11 cellular contexts compared by ENCODE assay signal in the genomic region with DNA sequence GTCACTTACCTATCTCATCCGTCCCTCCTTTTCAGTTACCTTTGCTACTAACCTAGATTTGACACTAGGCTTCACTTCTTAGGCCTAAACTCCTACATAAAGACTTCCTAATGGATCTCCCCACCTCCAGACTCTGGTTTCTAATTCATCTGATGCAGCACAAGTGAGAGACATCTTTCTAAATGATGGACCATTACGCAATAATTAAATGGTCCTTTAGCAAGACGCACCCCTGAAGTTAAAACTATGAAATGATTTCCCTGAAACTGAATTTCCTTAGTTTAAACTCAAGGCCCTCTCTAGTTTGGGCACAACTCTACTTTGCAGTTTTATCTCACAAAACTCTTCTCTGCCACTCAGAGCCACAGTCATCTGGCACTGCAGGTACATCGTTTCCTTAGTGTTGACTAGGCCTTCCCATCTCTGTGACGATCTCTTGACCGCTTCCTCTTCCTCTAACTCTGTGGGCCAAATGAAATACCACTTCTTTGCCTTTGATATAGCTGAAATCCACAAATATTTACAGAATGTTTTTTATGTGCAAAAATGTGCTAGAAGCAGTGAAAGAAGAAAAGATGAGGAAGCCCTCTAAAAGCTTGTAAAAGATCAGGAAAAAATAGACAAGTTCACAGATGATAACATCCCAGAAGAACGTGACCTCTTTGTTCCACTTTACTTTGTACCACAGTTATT. TPM values are rescaled to one million over a fixed set of nuclear protein-coding genes. Genes with fewer than 3 reads are reported as not detected.
DNase-seq lines count a peak whose midpoint lies in the region; ATAC-seq and TF ChIP-seq lines count a peak whose summit lies in the region.
"Had no signal": no experiment of that assay in that cellular context is flagged by ENCODE, and none has a peak within 500 bp of the region (broad histone marks: within the 10 kb centered on the region; RNA-seq: fewer than 3 reads in every experiment).

No MANE protein-coding gene starts in this region.

- 78 to 88% methylated on average over 7 of the region's 7 CpGs for WGBS in thyroid gland, 2 donors
- WGBS in H9 (ENCODE audit: extremely low coverage, insufficient read length, low lambda C conversion rate) = no CpG with 5 or more reads among the region's 7 CpGs

- POLR2A ChIA-PET in CD4-positive, alpha-beta T cell (lab: Charles Lee) = interaction anchor here (1.3 to 2.0 kb wide), 4 partner anchors 11 to 1060 kb away, joined by 4 to 7 read pairs (median 4); no protein-coding TSS in a partner anchor
- POLR2A ChIA-PET in activated CD8-positive, alpha-beta T cell treated with anti-CD3 and anti-CD28 coated beads, Interleukin-2, amount 10 ng/mL, durations not matched to agents 7 days and 5 days (lab: Charles Lee) = interaction anchor here (0.6 to 1.8 kb wide), 6 partner anchors 10 to 1061 kb away, joined by 3 to 4 read pairs (median 3); a partner anchor contains a TSS

- no peaks in the 10 kb centered on the region for H3K36me3 ChIP-seq in thyroid gland
- H3K36me3 ChIP-seq: suprapubic skin had no signal

- no peak overlapping the region for H3K4me2 ChIP-seq in H9 (ENCODE audit: insufficient read depth, insufficient read length, low read length)

- no peaks in the 10 kb centered on the region for H3K27me3 Mint-ChIP-seq in CD4-positive, alpha-beta T cell
- no peaks in the 10 kb centered on the region for H3K27me3 Mint-ChIP-seq in activated CD8-positive, alpha-beta T cell treated with anti-CD3 and anti-CD28 coated beads, Interleukin-2, amount 10 ng/mL, durations not matched to agents 7 days and 5 days (ENCODE audit: low read depth)
- H3K27me3 Mint-ChIP-seq in naive B cell = no peaks in the 10 kb centered on the region
- H3K27me3 Mint-ChIP-seq in H9 (ENCODE audit: low read depth) = no peaks in the 10 kb centered on the region

- H3K27ac ChIP-seq in CD4-positive, alpha-beta T cell (ENCODE audit: low read depth, low read length) = peak overlapping the region; percentile 46
- H3K27ac ChIP-seq in thyroid gland (no peak overlapping the region), H9 (ENCODE audit: insufficient read length, low read depth, low read length) (no peak overlapping the region)
- H3K27ac ChIP-seq: RWPE1, suprapubic skin had no signal

- no peak overlapping the region for H3K18ac ChIP-seq in H9 (ENCODE audit: insufficient read length, low read depth, low read length)

- H3K14ac ChIP-seq in H9 (ENCODE audit: insufficient read depth, low read length) = no peak overlapping the region

- H2BK15ac ChIP-seq in H9 (ENCODE audit: low read depth, low read length) = no peak overlapping the region

- H2AK5ac ChIP-seq in H9 (ENCODE audit: insufficient read length, low read length) = no peak overlapping the region

- intact Hi-C loops in CD4-positive, alpha-beta T cell (cut with DNase I, micrococcal nuclease) = loop anchor here in 1 of 2 experiments (5.0 to 10.0 kb wide), 2 partner anchors 79 to 191 kb away; no protein-coding TSS in a partner anchor
- intact Hi-C loops in thyroid gland (cut with DNase I) = no loop called here

- H2BK20ac ChIP-seq in H9 (ENCODE audit: low read depth, low read length, poor library complexity, severe bottlenecking) = no peak overlapping the region

- H3K23ac ChIP-seq in H9 (ENCODE audit: insufficient read length, low read depth, low read length) = no peak overlapping the region

- peaks cover 5 to 7% of the 10 kb centered on the region in 2 donors for H3K4me1 ChIP-seq in thyroid gland
- H3K4me1 ChIP-seq in H9 (ENCODE audit: insufficient read depth, low read length) = no peaks in the 10 kb centered on the region

- no peak overlapping the region for H2BK120ac ChIP-seq in H9 (ENCODE audit: low read depth, low read length, poor library complexity, severe bottlenecking)

- H3K79me1 ChIP-seq in H9 (ENCODE audit: insufficient read depth, low read depth, low read length, poor library complexity, severe bottlenecking) = peaks cover 12% of the 10 kb centered on the region

- H3K4me3 Mint-ChIP-seq in CD4-positive, alpha-beta T cell = peak overlapping the region; percentile 99
- H3K4me3 Mint-ChIP-seq in activated CD8-positive, alpha-beta T cell treated with anti-CD3 and anti-CD28 coated beads, Interleukin-2, amount 10 ng/mL, durations not matched to agents 7 days and 5 days = peak overlapping the region; percentile 81
- H3K4me3 Mint-ChIP-seq in naive B cell = peak overlapping the region; percentile 65 to 99 (median 72)
- H3K4me3 Mint-ChIP-seq in H9 = no peak overlapping the region

- H3K56ac ChIP-seq in H9 (ENCODE audit: insufficient read length, low read depth, low read length) = no peak overlapping the region

- H4K91ac ChIP-seq in H9 (ENCODE audit: insufficient read length, low read depth, low read length) = no peak overlapping the region

- no peak overlapping the region for H3K9ac ChIP-seq in H9 (ENCODE audit: extremely low read depth, insufficient read length, low read length)

- peak in 8 of 10 experiments; percentile 6 to 35 (median 12) for DNase-seq in CD4-positive, alpha-beta T cell
- DNase-seq in Kasumi-1 (lab: John Stamatoyannopoulos, UW) (peak; percentile 13 to 24), naive B cell (peak; percentile 15), epidermal melanocyte (ENCODE audit: insufficient read length, low spot score) (no peak), thyroid gland (no peak), H9 (no peak)
- DNase-seq in activated CD8-positive, alpha-beta T cell treated with anti-CD3 and anti-CD28 coated beads, Interleukin-2, amount 10 ng/mL, durations not matched to agents 7 days and 5 days = peak; percentile 79
- DNase-seq: heart right ventricle had no signal

- no peaks in the 10 kb centered on the region for H3K79me2 ChIP-seq in H9 (ENCODE audit: insufficient read depth, low read length)

- H3K27me3 ChIP-seq in CD4-positive, alpha-beta T cell (ENCODE audit: control insufficient read depth, insufficient read depth, low read length) = no peaks in the 10 kb centered on the region
- H3K27me3 ChIP-seq in thyroid gland = no peaks in the 10 kb centered on the region
- no peaks in the 10 kb centered on the region for H3K27me3 ChIP-seq in H9 (ENCODE audit: insufficient read depth, low read length)
- H3K27me3 ChIP-seq: heart right ventricle, suprapubic skin had no signal

- H4K5ac ChIP-seq in H9 (ENCODE audit: insufficient read length, low read depth, low read length) = no peak overlapping the region

- TF ChIP-seq CTCF in CD4-positive, alpha-beta T cell (IDR thresholded peaks at IDR 0.05) = no peak
- TF ChIP-seq CTCF in thyroid gland (IDR thresholded peaks at IDR 0.05) (no peak), H9 (conservative IDR thresholded peaks at IDR 0.05) (no peak)

- no peaks in the 10 kb centered on the region for H3K9me3 Mint-ChIP-seq in CD4-positive, alpha-beta T cell
- no peaks in the 10 kb centered on the region for H3K9me3 Mint-ChIP-seq in activated CD8-positive, alpha-beta T cell treated with anti-CD3 and anti-CD28 coated beads, Interleukin-2, amount 10 ng/mL, durations not matched to agents 7 days and 5 days (ENCODE audit: insufficient read depth)
- H3K9me3 Mint-ChIP-seq in naive B cell = no peaks in the 10 kb centered on the region
- H3K9me3 Mint-ChIP-seq in H9 = peaks cover 0 to 2% of the 10 kb centered on the region in 2 experiments; a peak in 2 of 5 replicates

- no peak overlapping the region for H3K4me3 ChIP-seq in thyroid gland (replicated peaks in 1 of 3)
- H3K4me3 ChIP-seq: suprapubic skin had no signal

- H3K27ac Mint-ChIP-seq in CD4-positive, alpha-beta T cell = peak overlapping the region; percentile 93
- H3K27ac Mint-ChIP-seq in activated CD8-positive, alpha-beta T cell treated with anti-CD3 and anti-CD28 coated beads, Interleukin-2, amount 10 ng/mL, durations not matched to agents 7 days and 5 days = peak overlapping the region; percentile 94
- H3K27ac Mint-ChIP-seq in naive B cell (peak overlapping the region; percentile 80 to 96 (median 92)), H9 (peak overlapping the region in 1 of 3 experiments; percentile 56; a peak in 2 of 7 replicates)

- H4K20me1 ChIP-seq in H9 (ENCODE audit: control insufficient read depth, insufficient read depth, insufficient read length) = no peaks in the 10 kb centered on the region

- CTCF ChIA-PET in CD4-positive, alpha-beta T cell (lab: Charles Lee) = interaction anchor here (0.6 to 1.5 kb wide), 5 partner anchors 12 to 1118 kb away, joined by 3 to 4 read pairs (median 3); no protein-coding TSS in a partner anchor
- CTCF ChIA-PET in activated CD8-positive, alpha-beta T cell treated with anti-CD3 and anti-CD28 coated beads, Interleukin-2, amount 10 ng/mL, durations not matched to agents 7 days and 5 days (lab: Charles Lee) = interaction anchor here (0.6 to 1.6 kb wide), 5 partner anchors 10 to 233 kb away, joined by 3 to 4 read pairs (median 3); no protein-coding TSS in a partner anchor

- no peak overlapping the region for H2AFZ ChIP-seq in H9 (ENCODE audit: low read length)

- H3K9me3 ChIP-seq in CD4-positive, alpha-beta T cell (ENCODE audit: control insufficient read depth, low read length) = no peaks in the 10 kb centered on the region
- H3K9me3 ChIP-seq in thyroid gland (no peaks in the 10 kb centered on the region), H9 (ENCODE audit: control insufficient read depth, low read depth, low read length) (no peaks in the 10 kb centered on the region)
- H3K9me3 ChIP-seq: suprapubic skin had no signal

- H3K4me1 Mint-ChIP-seq in CD4-positive, alpha-beta T cell (ENCODE audit: low read depth) = peaks cover 73% of the 10 kb centered on the region
- peaks cover 58% of the 10 kb centered on the region for H3K4me1 Mint-ChIP-seq in activated CD8-positive, alpha-beta T cell treated with anti-CD3 and anti-CD28 coated beads, Interleukin-2, amount 10 ng/mL, durations not matched to agents 7 days and 5 days (ENCODE audit: low read depth)
- H3K4me1 Mint-ChIP-seq in naive B cell = peaks cover 38 to 56% (median 47%) of the 10 kb centered on the region in 3 donors
- H3K4me1 Mint-ChIP-seq in H9 = peaks cover 13 to 23% of the 10 kb centered on the region in 2 experiments

- no peak overlapping the region for H3T11ph ChIP-seq in H9 (ENCODE audit: low read length)

- no peak overlapping the region for H2BK5ac ChIP-seq in H9 (ENCODE audit: insufficient read length, low read length)

- no peak overlapping the region for H3K4ac ChIP-seq in H9 (ENCODE audit: low read depth, low read length)

- no peak overlapping the region for H4K8ac ChIP-seq in H9 (replicated peaks; ENCODE audit: insufficient read length, low read depth, low read length)

- no peak for TF ChIP-seq POLR2A in thyroid gland (IDR thresholded peaks at IDR 0.05)

- peaks cover 57% of the 10 kb centered on the region for H3K36me3 Mint-ChIP-seq in CD4-positive, alpha-beta T cell (ENCODE audit: low read depth)
- peaks cover 48% of the 10 kb centered on the region for H3K36me3 Mint-ChIP-seq in activated CD8-positive, alpha-beta T cell treated with anti-CD3 and anti-CD28 coated beads, Interleukin-2, amount 10 ng/mL, durations not matched to agents 7 days and 5 days (ENCODE audit: low read depth)
- H3K36me3 Mint-ChIP-seq in naive B cell (no peaks in the 10 kb centered on the region), H9 (ENCODE audit: insufficient read depth in 1 of 3, low read depth in 3 of 3) (peaks cover 0 to 12% (median 5%) of the 10 kb centered on the region in 3 experiments; a peak in 6 of 7 replicates)

- peaks cover 4% of the 10 kb centered on the region for H3K23me2 ChIP-seq in H9 (ENCODE audit: insufficient read length, low read depth, low read length, poor library complexity, severe bottlenecking)

- ATAC-seq in CD4-positive, alpha-beta T cell (ENCODE audit: poor library complexity) = peak; percentile 28
- peak; percentile 45 for ATAC-seq in activated CD8-positive, alpha-beta T cell treated with anti-CD3 and anti-CD28 coated beads, Interleukin-2, amount 10 ng/mL, durations not matched to agents 7 days and 5 days
- ATAC-seq in naive B cell (ENCODE audit: low read depth in 2 of 2) (no peak), GM19395 (IDR thresholded peaks at IDR 0.05; ENCODE audit: unreplicated experiment) (no peak)
- ATAC-seq: heart right ventricle had no signal

- no peak overlapping the region for H2BK12ac ChIP-seq in H9 (ENCODE audit: insufficient read length, low read depth, low read length)

RNA-seq across cellular contexts. Expression of a gene that starts 3.3 kb away (rescaled TPM):
- 10 to 100 TPM; 40.0 to 45.8 TPM for total RNA-seq in CD4-positive, alpha-beta T cell
- 100 to 1,000 TPM in 1 of 2 experiments, 10 to 100 TPM in 1; 97.4 to 105 TPM for total RNA-seq in activated CD8-positive, alpha-beta T cell treated with anti-CD3 and anti-CD28 coated beads, Interleukin-2, amount 10 ng/mL, durations not matched to agents 7 days and 5 days
- 10 to 100 TPM; 16.0 to 82.3 (median 58.0) TPM for polyA plus RNA-seq in naive B cell (ENCODE audit: low read depth in 6 of 6)
- 10 to 100 TPM; 33.4 to 54.1 (median 41.6) TPM for total RNA-seq in thyroid gland
- total RNA-seq in H9 (2021) = 27.5 and 30.5 TPM in 2 replicates

RNA-seq across cellular contexts. Expression of a gene that starts 37.3 kb away (rescaled TPM):
- 10 to 100 TPM; 27.4 to 30.1 TPM for total RNA-seq in CD4-positive, alpha-beta T cell
- 10 to 100 TPM; 28.2 to 28.6 TPM for total RNA-seq in activated CD8-positive, alpha-beta T cell treated with anti-CD3 and anti-CD28 coated beads, Interleukin-2, amount 10 ng/mL, durations not matched to agents 7 days and 5 days
- 10 to 100 TPM in 4 of 6 donors, 1 to 10 TPM in 2; 5.5 to 16.9 (median 12.3) TPM for polyA plus RNA-seq in naive B cell (ENCODE audit: low read depth in 6 of 6)
- 10 to 100 TPM; 17.2 to 27.9 (median 20.3) TPM for total RNA-seq in thyroid gland
- 58.9 and 65.4 TPM in 2 replicates for total RNA-seq in H9 (2021)

Comparison
In these comparisons a context has a peak if more than half of its experiments do, and no peak if none do; other contexts are left out.
1. ATAC-seq: peak in CD4-positive, alpha-beta T cell (single experiment) and activated CD8-positive, alpha-beta T cell treated with anti-CD3 and anti-CD28 coated beads, Interleukin-2, amount 10 ng/mL, durations not matched to agents 7 days and 5 days (single experiment); none in naive B cell (0 of 2) and GM19395 (single experiment).
2. DNase-seq: peak in CD4-positive, alpha-beta T cell (8 of 10), Kasumi-1 (2 of 2), activated CD8-positive, alpha-beta T cell treated with anti-CD3 and anti-CD28 coated beads, Interleukin-2, amount 10 ng/mL, durations not matched to agents 7 days and 5 days (single experiment) and naive B cell (single experiment); none in epidermal melanocyte (single experiment), thyroid gland (0 of 2) and H9 (single experiment).
3. H3K4me3 Mint-ChIP-seq: peak in CD4-positive, alpha-beta T cell (single experiment), activated CD8-positive, alpha-beta T cell treated with anti-CD3 and anti-CD28 coated beads, Interleukin-2, amount 10 ng/mL, durations not matched to agents 7 days and 5 days (single experiment) and naive B cell (8 of 8); none in H9 (0 of 2).